ENCODE assay signal across 1 cellular context in the genomic region with DNA sequence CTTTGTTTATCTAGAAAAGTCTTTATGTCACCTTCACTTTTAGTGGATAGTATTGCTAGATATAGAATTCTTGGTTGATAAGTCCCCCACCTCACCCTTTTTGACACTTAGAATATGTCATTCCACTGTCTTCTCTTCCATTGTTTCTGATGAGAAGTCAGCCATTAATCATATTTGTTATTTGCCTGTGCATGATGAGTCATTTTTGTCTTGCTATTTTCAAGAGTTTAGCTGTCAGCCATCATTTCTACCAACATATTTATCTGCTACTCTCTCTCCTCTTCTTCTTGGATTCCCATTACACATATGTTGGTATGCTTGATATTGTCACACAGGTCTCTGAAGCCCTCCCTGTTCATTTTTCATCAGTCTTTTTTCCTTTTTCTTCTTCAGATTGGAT.
TF ChIP-seq lines count a peak whose summit lies in the region.

No MANE protein-coding gene starts in this region.

TF ChIP-seq in K562, 482 proteins besides CTCF, POLR2A, EP300 and RAD21 (continued from another document):
- no peak for TF ChIP-seq TARDBP (IDR thresholded peaks at IDR 0.05)
- 0 out of 2 replicates have a peak, but pooled peaks have one; percentile 49 for TF ChIP-seq TRIM28 (IDR thresholded peaks at IDR 0.05)
- no peak for TF ChIP-seq ZNF12 (CRISPR knock-in tag; IDR thresholded peaks at IDR 0.05)
- TF ChIP-seq, protein P1, sequence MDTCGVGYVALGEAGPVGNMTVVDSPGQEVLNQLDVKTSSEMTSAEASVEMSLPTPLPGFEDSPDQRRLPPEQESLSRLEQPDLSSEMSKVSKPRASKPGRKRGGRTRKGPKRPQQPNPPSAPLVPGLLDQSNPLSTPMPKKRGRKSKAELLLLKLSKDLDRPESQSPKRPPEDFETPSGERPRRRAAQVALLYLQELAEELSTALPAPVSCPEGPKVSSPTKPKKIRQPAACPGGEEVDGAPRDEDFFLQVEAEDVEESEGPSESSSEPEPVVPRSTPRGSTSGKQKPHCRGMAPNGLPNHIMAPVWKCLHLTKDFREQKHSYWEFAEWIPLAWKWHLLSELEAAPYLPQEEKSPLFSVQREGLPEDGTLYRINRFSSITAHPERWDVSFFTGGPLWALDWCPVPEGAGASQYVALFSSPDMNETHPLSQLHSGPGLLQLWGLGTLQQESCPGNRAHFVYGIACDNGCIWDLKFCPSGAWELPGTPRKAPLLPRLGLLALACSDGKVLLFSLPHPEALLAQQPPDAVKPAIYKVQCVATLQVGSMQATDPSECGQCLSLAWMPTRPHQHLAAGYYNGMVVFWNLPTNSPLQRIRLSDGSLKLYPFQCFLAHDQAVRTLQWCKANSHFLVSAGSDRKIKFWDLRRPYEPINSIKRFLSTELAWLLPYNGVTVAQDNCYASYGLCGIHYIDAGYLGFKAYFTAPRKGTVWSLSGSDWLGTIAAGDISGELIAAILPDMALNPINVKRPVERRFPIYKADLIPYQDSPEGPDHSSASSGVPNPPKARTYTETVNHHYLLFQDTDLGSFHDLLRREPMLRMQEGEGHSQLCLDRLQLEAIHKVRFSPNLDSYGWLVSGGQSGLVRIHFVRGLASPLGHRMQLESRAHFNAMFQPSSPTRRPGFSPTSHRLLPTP (IDR thresholded peaks at IDR 0.05; ENCODE audit: borderline replicate concordance, extremely low read depth, insufficient read length), result no peak
- TF ChIP-seq, protein P2, sequence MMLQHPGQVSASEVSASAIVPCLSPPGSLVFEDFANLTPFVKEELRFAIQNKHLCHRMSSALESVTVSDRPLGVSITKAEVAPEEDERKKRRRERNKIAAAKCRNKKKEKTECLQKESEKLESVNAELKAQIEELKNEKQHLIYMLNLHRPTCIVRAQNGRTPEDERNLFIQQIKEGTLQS (IDR thresholded peaks at IDR 0.05), result peak; percentile 78
- TF ChIP-seq, protein P2 (CRISPR knock-in tag; conservative IDR thresholded peaks at IDR 0.05), result no peak
- no peak for TF ChIP-seq ARNT (IDR thresholded peaks at IDR 0.05)
- TF ChIP-seq PURB (CRISPR knock-in tag; IDR thresholded peaks at IDR 0.05; ENCODE audit: low read depth), result no peak
- TF ChIP-seq JUND (IDR thresholded peaks at IDR 0.05; ENCODE audit: borderline replicate concordance, low read depth, low read length), result peak; percentile 49; the same call in 1 of the 2 replicates
- peak; percentile 62; the same call in 1 of the 3 replicates for TF ChIP-seq JUND (tag; IDR thresholded peaks at IDR 0.05; ENCODE audit: borderline replicate concordance, low read depth, low read length)
- TF ChIP-seq BHLHE40 (IDR thresholded peaks at IDR 0.05; ENCODE audit: low read length), result no peak
- TF ChIP-seq FUS (optimal IDR thresholded peaks at IDR 0.05; ENCODE audit: low read depth, low read length), result no peak
- TF ChIP-seq, protein P3, sequence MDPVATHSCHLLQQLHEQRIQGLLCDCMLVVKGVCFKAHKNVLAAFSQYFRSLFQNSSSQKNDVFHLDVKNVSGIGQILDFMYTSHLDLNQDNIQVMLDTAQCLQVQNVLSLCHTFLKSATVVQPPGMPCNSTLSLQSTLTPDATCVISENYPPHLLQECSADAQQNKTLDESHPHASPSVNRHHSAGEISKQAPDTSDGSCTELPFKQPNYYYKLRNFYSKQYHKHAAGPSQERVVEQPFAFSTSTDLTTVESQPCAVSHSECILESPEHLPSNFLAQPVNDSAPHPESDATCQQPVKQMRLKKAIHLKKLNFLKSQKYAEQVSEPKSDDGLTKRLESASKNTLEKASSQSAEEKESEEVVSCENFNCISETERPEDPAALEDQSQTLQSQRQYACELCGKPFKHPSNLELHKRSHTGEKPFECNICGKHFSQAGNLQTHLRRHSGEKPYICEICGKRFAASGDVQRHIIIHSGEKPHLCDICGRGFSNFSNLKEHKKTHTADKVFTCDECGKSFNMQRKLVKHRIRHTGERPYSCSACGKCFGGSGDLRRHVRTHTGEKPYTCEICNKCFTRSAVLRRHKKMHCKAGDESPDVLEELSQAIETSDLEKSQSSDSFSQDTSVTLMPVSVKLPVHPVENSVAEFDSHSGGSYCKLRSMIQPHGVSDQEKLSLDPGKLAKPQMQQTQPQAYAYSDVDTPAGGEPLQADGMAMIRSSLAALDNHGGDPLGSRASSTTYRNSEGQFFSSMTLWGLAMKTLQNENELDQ (CRISPR knock-in tag; IDR thresholded peaks at IDR 0.05; ENCODE audit: borderline replicate concordance), result no peak
- TF ChIP-seq, protein P4, sequence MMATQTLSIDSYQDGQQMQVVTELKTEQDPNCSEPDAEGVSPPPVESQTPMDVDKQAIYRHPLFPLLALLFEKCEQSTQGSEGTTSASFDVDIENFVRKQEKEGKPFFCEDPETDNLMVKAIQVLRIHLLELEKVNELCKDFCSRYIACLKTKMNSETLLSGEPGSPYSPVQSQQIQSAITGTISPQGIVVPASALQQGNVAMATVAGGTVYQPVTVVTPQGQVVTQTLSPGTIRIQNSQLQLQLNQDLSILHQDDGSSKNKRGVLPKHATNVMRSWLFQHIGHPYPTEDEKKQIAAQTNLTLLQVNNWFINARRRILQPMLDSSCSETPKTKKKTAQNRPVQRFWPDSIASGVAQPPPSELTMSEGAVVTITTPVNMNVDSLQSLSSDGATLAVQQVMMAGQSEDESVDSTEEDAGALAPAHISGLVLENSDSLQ (IDR thresholded peaks at IDR 0.05), result peak; percentile 22; the same call in 1 of the 2 replicates
- no peak for TF ChIP-seq YY1 (IDR thresholded peaks at IDR 0.05; ENCODE audit: borderline replicate concordance in 1 of 3, control insufficient read depth in 1 of 3, extremely low read depth in 1 of 3, insufficient read depth in 3 of 3, insufficient read length in 1 of 3, insufficient replicate concordance in 2 of 3, low read depth in 1 of 3, low read length in 2 of 3)
